In the genomic region with DNA sequence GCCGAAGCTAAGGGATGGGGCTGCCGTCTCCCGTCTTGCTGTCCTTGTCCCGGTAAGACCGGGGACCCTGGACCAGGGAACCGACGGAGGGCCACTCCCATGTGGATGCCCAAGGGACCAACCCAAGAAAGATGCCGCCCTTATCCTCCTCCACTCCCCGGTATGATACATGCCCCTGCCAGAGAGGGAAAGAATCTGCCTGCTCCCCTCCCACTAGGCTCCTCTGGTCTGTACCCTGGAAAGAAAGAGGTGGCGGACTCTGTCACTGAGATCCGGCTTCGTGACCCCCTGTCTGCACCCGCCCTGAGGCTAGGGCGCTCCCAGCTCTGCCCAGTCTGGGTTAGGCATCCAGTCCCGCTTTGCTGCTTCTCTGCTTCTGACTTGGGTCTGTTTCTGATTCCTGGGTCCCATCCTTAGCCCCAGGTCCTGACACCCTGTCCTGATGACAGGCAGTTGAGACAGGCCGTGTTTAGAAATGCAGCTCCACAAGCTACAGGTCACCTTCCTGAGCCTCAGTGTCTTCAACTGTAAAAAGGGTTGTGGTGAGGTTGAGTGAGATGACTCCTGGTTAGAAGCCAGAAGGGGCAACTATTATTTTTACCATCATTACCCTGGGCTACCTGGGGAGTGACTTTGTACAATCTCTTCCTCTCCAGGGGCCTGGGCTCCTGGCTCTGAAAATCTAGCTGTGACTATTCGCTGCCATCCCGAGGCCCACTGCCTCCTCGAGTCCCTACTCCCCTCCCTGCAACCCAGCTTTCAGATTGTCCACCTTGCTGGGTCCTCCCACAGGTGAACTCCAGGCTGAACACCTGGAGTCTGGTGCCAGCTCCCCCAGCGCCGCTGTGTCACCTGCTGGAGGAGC, we compare ENCODE assay signal across 9 cellular contexts. TPM values are rescaled to one million over a fixed set of nuclear protein-coding genes. Genes with fewer than 3 reads are reported as not detected.
DNase-seq lines count a peak whose midpoint lies in the region; ATAC-seq, FAIRE-seq and TF ChIP-seq lines count a peak whose summit lies in the region.
"Had no signal": no experiment of that assay in that cellular context is flagged by ENCODE, and none has a peak within 500 bp of the region (broad histone marks: within the 10 kb centered on the region; RNA-seq: fewer than 3 reads in every experiment).

No MANE protein-coding gene starts in this region.

- intact Hi-C loops in kidney (cut with DNase I) (loop anchor here (5.0 kb wide), 1 partner anchor 58 kb away; no protein-coding TSS in a partner anchor), testis (cut with DNase I; ENCODE audit: low total_unique reads) (loop anchor here (5.0 to 10.0 kb wide), 2 partner anchors 58 to 195 kb away; no protein-coding TSS in a partner anchor)

- TF ChIP-seq POLR2A in testis (IDR thresholded peaks at IDR 0.05): no peak

- H3K27ac ChIP-seq in kidney (ENCODE audit: low read depth in 2 of 2, low read length in 2 of 2) (peak overlapping the region in 1 of 2 donors; percentile 99), testis (peak overlapping the region; percentile 98)

- no peaks in the 10 kb centered on the region for H3K36me3 ChIP-seq in kidney (ENCODE audit: control insufficient read depth in 1 of 2, insufficient read depth in 2 of 2, low read length in 2 of 2)
- H3K36me3 ChIP-seq in testis (ENCODE audit: low read depth, missing control alignments): no peaks in the 10 kb centered on the region

- peak overlapping the region; percentile 94 for H3K27ac Mint-ChIP-seq in activated naive CD8-positive, alpha-beta T cell treated with anti-CD3 and anti-CD28 coated beads for 36 hours

- peak overlapping the region in 1 of 2 donors; percentile 71 for H3K4me3 ChIP-seq in kidney (ENCODE audit: low read length in 2 of 2)
- H3K4me3 ChIP-seq in testis: peak overlapping the region; percentile 60 to 66

- peaks cover 35% of the 10 kb centered on the region for H3K4me1 Mint-ChIP-seq in activated naive CD8-positive, alpha-beta T cell treated with anti-CD3 and anti-CD28 coated beads for 36 hours

- H3K27me3 Mint-ChIP-seq in activated naive CD8-positive, alpha-beta T cell treated with anti-CD3 and anti-CD28 coated beads for 36 hours: no peaks in the 10 kb centered on the region

- H3K9me3 ChIP-seq in kidney (ENCODE audit: control insufficient read depth in 1 of 2, low read length in 2 of 2) (peaks cover 0 to 5% of the 10 kb centered on the region in 2 donors), testis (no peaks in the 10 kb centered on the region)

- FAIRE-seq in kidney (lab: Jason Lieb, UNC): no peak

- H3K9ac ChIP-seq in kidney (ENCODE audit: low read length in 2 of 2): peak overlapping the region; percentile 30 to 84

- no peak for TF ChIP-seq CTCF in kidney (IDR thresholded peaks at IDR 0.05; ENCODE audit: borderline replicate concordance, extremely low read depth, insufficient read depth)
- peak in 1 of 3 experiments; percentile 3 for TF ChIP-seq CTCF in testis (IDR thresholded peaks at IDR 0.05)

- ATAC-seq in HG03439 (IDR thresholded peaks at IDR 0.05; ENCODE audit: unreplicated experiment): peak; percentile 0
- ATAC-seq in HG03432 (IDR thresholded peaks at IDR 0.05; ENCODE audit: unreplicated experiment): no peak

- no peaks in the 10 kb centered on the region for H3K27me3 ChIP-seq in testis

- DNase-seq in CD1c-positive myeloid dendritic cell (ENCODE audit: extremely low spot score) (peak; percentile 82), kidney (no peak), testis (no peak), amniotic stem cell (lab: John Stamatoyannopoulos, UW) (no peak), T1000 (lab: John Stamatoyannopoulos, UW) (no peak)
- DNase-seq in activated naive CD8-positive, alpha-beta T cell treated with anti-CD3 and anti-CD28 coated beads for 36 hours: no peak

- peak overlapping the region; percentile 90 for H3K4me3 Mint-ChIP-seq in activated naive CD8-positive, alpha-beta T cell treated with anti-CD3 and anti-CD28 coated beads for 36 hours

- H3K36me3 Mint-ChIP-seq in activated naive CD8-positive, alpha-beta T cell treated with anti-CD3 and anti-CD28 coated beads for 36 hours: peaks cover 22% of the 10 kb centered on the region

- H3K4me1 ChIP-seq in kidney (ENCODE audit: control insufficient read depth in 1 of 2, insufficient read depth in 1 of 2, low read depth in 1 of 2, low read length in 2 of 2) (peaks cover 8 to 9% of the 10 kb centered on the region in 2 donors), testis (peaks cover 9% of the 10 kb centered on the region)

- peaks cover 10% of the 10 kb centered on the region for H3K9me3 Mint-ChIP-seq in activated naive CD8-positive, alpha-beta T cell treated with anti-CD3 and anti-CD28 coated beads for 36 hours

- 32 to 38% methylated on average over 16 to 21 of the region's 21 CpGs for WGBS in testis, 2 donors

RNA-seq across cellular contexts. Expression of a gene that starts 3.7 kb away (rescaled TPM):
- 1 to 10 TPM; 1.1 to 1.5 TPM for total RNA-seq in activated naive CD8-positive, alpha-beta T cell treated with anti-CD3 and anti-CD28 coated beads for 36 hours
- 0.13 TPM for total RNA-seq in kidney
- polyA plus RNA-seq in kidney (ENCODE audit: insufficient read depth, low read depth, low replicate concordance): not detected
- total RNA-seq in testis: under 1 TPM; 0.55 to 0.62 TPM
- 0.32 TPM for polyA plus RNA-seq in testis (ENCODE audit: insufficient read depth, low read depth, low replicate concordance)
- total RNA-seq: right cardiac atrium had no signal

RNA-seq across cellular contexts. Expression of a gene that starts 37.9 kb away (rescaled TPM):
- 100 to 1,000 TPM; 232 to 233 TPM for total RNA-seq in activated naive CD8-positive, alpha-beta T cell treated with anti-CD3 and anti-CD28 coated beads for 36 hours
- total RNA-seq in kidney: 108 TPM
- polyA plus RNA-seq in kidney (ENCODE audit: insufficient read depth, low read depth, low replicate concordance): 23.5 TPM
- 10 to 100 TPM in 1 of 2 donors, 1 to 10 TPM in 1; 2.0 to 16.3 TPM for total RNA-seq in testis
- 46.9 TPM for polyA plus RNA-seq in testis (ENCODE audit: insufficient read depth, low read depth, low replicate concordance)
